Comparison of ENCODE assay signal across 20 cellular contexts in the genomic region with DNA sequence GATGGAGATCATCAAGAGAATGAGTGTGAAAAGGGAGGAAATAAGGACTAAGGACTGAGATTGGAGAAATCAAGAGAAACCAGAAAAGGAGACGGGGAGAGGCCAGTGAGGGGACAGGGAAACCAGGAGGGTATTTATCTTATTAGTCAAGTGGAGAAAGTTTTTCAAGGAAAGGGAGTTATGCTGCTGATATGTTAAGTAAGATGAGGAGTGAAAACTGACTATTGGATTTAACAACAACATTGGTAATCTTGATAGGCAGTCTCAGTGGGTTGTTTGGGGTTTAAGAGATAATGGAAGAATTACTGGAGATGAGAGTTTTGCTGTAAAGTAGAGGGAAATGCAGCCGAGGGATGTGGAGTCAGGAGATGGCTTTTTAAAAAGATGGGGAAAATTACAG.
"Had no signal": no experiment of that assay in that cellular context is flagged by ENCODE, and none has a peak within 500 bp of the region (broad histone marks: within the 10 kb centered on the region; RNA-seq: fewer than 3 reads in every experiment).

No MANE protein-coding gene starts in this region.

- ATAC-seq: left cardiac atrium, lower lobe of right lung, natural killer cell, right cardiac atrium had no signal

- H3K4me1 Mint-ChIP-seq: neural progenitor cell had no signal

- DNase-seq: effector CD4-positive, alpha-beta T cell; endodermal cell; foreskin melanocyte; head of caudate nucleus; kidney; left cardiac atrium; left ventricle myocardium inferior; lower lobe of right lung; mesenchymal stem cell; natural killer cell; nucleus accumbens; ovary; right cardiac atrium; small intestine; stimulated activated CD4-positive, alpha-beta T cell treated with anti-CD3 and anti-CD28 coated beads, Interleukin-12 subunit alpha, Interleukin-12 subunit beta, amount 100 ng/mL, for 4 hours; tibial artery; upper lobe of left lung; uterus had no signal

- H3K4me3 Mint-ChIP-seq: endodermal cell; natural killer cell; neural progenitor cell; stimulated activated naive CD8-positive, alpha-beta T cell treated with anti-CD3 and anti-CD28 coated beads, Interleukin-15, Interleukin-2, amounts not matched to agents 100 ng/mL and 50 ng/mL, for 24 hours had no signal

- H3K27ac Mint-ChIP-seq: endodermal cell; natural killer cell; neural progenitor cell; stimulated activated naive CD8-positive, alpha-beta T cell treated with anti-CD3 and anti-CD28 coated beads, Interleukin-15, Interleukin-2, amounts not matched to agents 100 ng/mL and 50 ng/mL, for 24 hours had no signal

- H3K9me3 Mint-ChIP-seq: endodermal cell; natural killer cell; neural progenitor cell; stimulated activated naive CD8-positive, alpha-beta T cell treated with anti-CD3 and anti-CD28 coated beads, Interleukin-15, Interleukin-2, amounts not matched to agents 100 ng/mL and 50 ng/mL, for 24 hours had no signal

- H3K27me3 Mint-ChIP-seq: stimulated activated naive CD8-positive, alpha-beta T cell treated with anti-CD3 and anti-CD28 coated beads, Interleukin-15, Interleukin-2, amounts not matched to agents 100 ng/mL and 50 ng/mL, for 24 hours had no signal
